In the genomic region with DNA sequence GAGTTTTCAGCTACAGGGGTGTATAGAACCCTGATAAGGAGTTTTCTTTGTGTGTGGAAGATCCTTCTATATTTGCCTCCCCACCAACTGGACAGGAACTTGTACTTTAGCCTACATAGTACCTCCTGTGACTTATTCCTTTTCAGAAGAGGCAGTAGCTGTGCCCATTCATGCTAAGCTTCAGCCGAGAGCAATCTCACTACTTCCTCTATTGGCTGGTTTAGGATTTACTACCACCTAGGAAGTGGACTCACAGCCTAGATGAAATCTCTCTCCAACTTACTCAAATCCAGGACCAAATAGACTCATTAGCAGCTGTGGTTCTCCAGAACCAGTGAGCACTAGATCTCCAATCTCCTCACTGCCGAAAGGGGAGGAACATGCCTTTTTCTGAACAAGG, we compare ENCODE assay signal across 14 cellular contexts. TPM values are rescaled to one million over a fixed set of nuclear protein-coding genes. Genes with fewer than 3 reads are reported as not detected.
DNase-seq lines count a peak whose midpoint lies in the region; ATAC-seq, FAIRE-seq and TF ChIP-seq lines count a peak whose summit lies in the region.
"Had no signal": no experiment of that assay in that cellular context is flagged by ENCODE, and none has a peak within 500 bp of the region (broad histone marks: within the 10 kb centered on the region; RNA-seq: fewer than 3 reads in every experiment).

No MANE protein-coding gene starts in this region.

- H3K27me3 ChIP-seq in HepG2 (ENCODE audit: control insufficient read depth in 1 of 2, insufficient read depth in 2 of 2, low read length in 2 of 2) (peaks cover 0 to 2% of the 10 kb centered on the region in 2 experiments; a peak in 1 of 5 replicates), right lobe of liver (no peaks in the 10 kb centered on the region), endodermal cell (ENCODE audit: control insufficient read depth, insufficient read depth, low read length, poor library complexity, severe bottlenecking) (no peaks in the 10 kb centered on the region), upper lobe of right lung (no peaks in the 10 kb centered on the region)

- no peak overlapping the region for H3K27ac ChIP-seq in HepG2 (ENCODE audit: extremely low read length, insufficient read depth, low read length)
- H3K27ac ChIP-seq in right lobe of liver = no peak overlapping the region
- H3K27ac ChIP-seq in endodermal cell (ENCODE audit: low read depth, low read length) = no peak overlapping the region
- no peak overlapping the region for H3K27ac ChIP-seq in upper lobe of right lung
- H3K27ac ChIP-seq: HL-60, SJCRH30 had no signal

- no peak for TF ChIP-seq RAD21 in HepG2 (CRISPR knock-in tag; IDR thresholded peaks at IDR 0.05)

- H3K4me1 ChIP-seq in HepG2 (ENCODE audit: insufficient read depth, low read length) (peaks cover 33% of the 10 kb centered on the region), right lobe of liver (peaks cover 0 to 8% (median 4%) of the 10 kb centered on the region in 4 donors), endodermal cell (ENCODE audit: control insufficient read depth, insufficient read depth, low read length) (no peaks in the 10 kb centered on the region), upper lobe of right lung (peaks cover 20% of the 10 kb centered on the region)

- CTCF ChIA-PET in HepG2 (lab: Yijun Ruan, JAX; ENCODE audit: low intra/inter-chr PET ratio, low total read pairs) = no interaction called here
- CTCF ChIA-PET in MCF 10A (lab: Yijun Ruan, JAX) = interaction anchor here (0.6 to 3.5 kb wide), 8 partner anchors 10 to 330 kb away, joined by 3 to 12 read pairs (median 4); partner anchors contain the start of gene ELL

- H3K4me1 Mint-ChIP-seq in endodermal cell (peaks cover 9% of the 10 kb centered on the region), MCF 10A (ENCODE audit: insufficient read depth, unreplicated experiment) (peaks cover 11% of the 10 kb centered on the region)

- TF ChIP-seq CTCF in HepG2 (CRISPR knock-in tag; IDR thresholded peaks at IDR 0.05) (peak; percentile 16; the same call in 1 of the 2 replicates), right lobe of liver (IDR thresholded peaks at IDR 0.05) (no peak), endodermal cell (conservative IDR thresholded peaks at IDR 0.05) (peak; percentile 19), upper lobe of right lung (IDR thresholded peaks at IDR 0.05) (no peak), MCF 10A (IDR thresholded peaks at IDR 0.05; ENCODE audit: unreplicated experiment) (no peak)

- no peak for DNase-seq in HepG2 (ENCODE audit: low spot score)
- DNase-seq in right lobe of liver = no peak
- peak; percentile 67 for DNase-seq in NOMO-1 treated with DMSO at 0.1 percent for 48 hours (lab: John Stamatoyannopoulos, UW; ENCODE audit: unreplicated experiment)
- no peak for DNase-seq in endodermal cell
- DNase-seq in upper lobe of right lung = no peak
- no peak for DNase-seq in MCF 10A (ENCODE audit: unreplicated experiment)
- DNase-seq: activated CD4-positive, alpha-beta T cell treated with anti-CD3 and anti-CD28 coated beads, Interleukin-2, amount 50 U/mL, for 1 hour; activated gamma-delta T cell; NCI-H1048; SJCRH30; stimulated activated CD4-positive, alpha-beta T cell treated with anti-CD3 and anti-CD28 coated beads, Interleukin-4, amount 100 ng/mL, for 1 hour had no signal

- H3K9me3 Mint-ChIP-seq in endodermal cell (no peaks in the 10 kb centered on the region), MCF 10A (ENCODE audit: unreplicated experiment) (no peaks in the 10 kb centered on the region)

- H3K27ac Mint-ChIP-seq in endodermal cell = no peak overlapping the region
- H3K27ac Mint-ChIP-seq in MCF 10A (ENCODE audit: low read depth, unreplicated experiment) = no peak overlapping the region

- POLR2A ChIA-PET in HepG2 (lab: Yijun Ruan, JAX) (interaction anchor here (1.1 to 1.9 kb wide), 2 partner anchors 15 to 68 kb away, joined by 3 to 10 read pairs; partner anchors contain the start of gene UBA52), MCF 10A (lab: Yijun Ruan, JAX) (interaction anchor here (0.6 to 1.8 kb wide), 3 partner anchors 14 to 99 kb away, joined by 3 to 8 read pairs (median 3); partner anchors contain the start of gene UBA52)

- TF ChIP-seq POLR2A in HepG2 (IDR thresholded peaks at IDR 0.05; ENCODE audit: insufficient read depth in 1 of 2, low read depth in 2 of 2, low read length in 2 of 2) (no peak), right lobe of liver (IDR thresholded peaks at IDR 0.05) (no peak)

- H3K4me3 Mint-ChIP-seq in endodermal cell (no peak overlapping the region), MCF 10A (ENCODE audit: unreplicated experiment) (no peak overlapping the region)

- no peaks in the 10 kb centered on the region for H4K20me1 ChIP-seq in HepG2 (ENCODE audit: insufficient read depth, low read length)

- H3K27me3 Mint-ChIP-seq in endodermal cell (ENCODE audit: insufficient read depth) (peaks cover 4% of the 10 kb centered on the region), MCF 10A (ENCODE audit: insufficient read depth, unreplicated experiment) (no peaks in the 10 kb centered on the region)

- H3K36me3 ChIP-seq in HepG2 (replicated peaks in 1 of 2; ENCODE audit: control insufficient read depth in 1 of 2, insufficient read depth in 2 of 2, low read length in 2 of 2) = no peaks in the 10 kb centered on the region
- H3K36me3 ChIP-seq in right lobe of liver = peaks cover 0 to 9% (median 2%) of the 10 kb centered on the region in 4 donors
- peaks cover 3% of the 10 kb centered on the region for H3K36me3 ChIP-seq in endodermal cell (ENCODE audit: control insufficient read depth, insufficient read depth, low read length)
- peaks cover 11% of the 10 kb centered on the region for H3K36me3 ChIP-seq in upper lobe of right lung
- H3K36me3 ChIP-seq: SJCRH30 had no signal

- no peaks in the 10 kb centered on the region for H3K9me3 ChIP-seq in HepG2 (ENCODE audit: low read length)
- no peaks in the 10 kb centered on the region for H3K9me3 ChIP-seq in right lobe of liver
- no peaks in the 10 kb centered on the region for H3K9me3 ChIP-seq in endodermal cell (ENCODE audit: control insufficient read depth, low read length)
- no peaks in the 10 kb centered on the region for H3K9me3 ChIP-seq in upper lobe of right lung
- H3K9me3 ChIP-seq: SJCRH30 had no signal

- no peak for FAIRE-seq in HepG2 (lab: Jason Lieb, UNC)

- H3K9ac ChIP-seq in HepG2 (ENCODE audit: insufficient read depth, low read depth, low read length) (no peak overlapping the region), endodermal cell (ENCODE audit: extremely low read depth, low read length, poor library complexity, severe bottlenecking) (no peak overlapping the region)

- TF ChIP-seq EP300 in HepG2 (IDR thresholded peaks at IDR 0.05; ENCODE audit: low read depth in 2 of 2, low read length in 2 of 2) (no peak), HepG2 (CRISPR knock-in tag; IDR thresholded peaks at IDR 0.05; ENCODE audit: borderline replicate concordance) (no peak)

- H3K4me3 ChIP-seq in HepG2 (replicated peaks in 1 of 3; ENCODE audit: insufficient read depth in 1 of 3, low read depth in 2 of 3, low read length in 3 of 3) (no peak overlapping the region), right lobe of liver (no peak overlapping the region), endodermal cell (ENCODE audit: low read length) (no peak overlapping the region), upper lobe of right lung (no peak overlapping the region)
- H3K4me3 ChIP-seq: SJCRH30 had no signal

- peaks cover 3% of the 10 kb centered on the region for H3K36me3 Mint-ChIP-seq in endodermal cell (ENCODE audit: low read depth)
- H3K36me3 Mint-ChIP-seq in MCF 10A (ENCODE audit: insufficient read depth, unreplicated experiment) = peaks cover 15% of the 10 kb centered on the region

- intact Hi-C loops in HepG2 (cut with micrococcal nuclease; ENCODE audit: unreplicated experiment) = no loop called here
- intact Hi-C loops in right lobe of liver (cut with DNase I) = no loop called here
- intact Hi-C loops in upper lobe of right lung (cut with DNase I) = no loop called here
- intact Hi-C loops in MCF 10A (cut with micrococcal nuclease) = loop anchor here (5.0 kb wide), 2 partner anchors 91 to 124 kb away; no protein-coding TSS in a partner anchor

- BruUV-seq in HepG2 (replicated peaks; lab: Mats Ljungman, UMichigan) (no TSS peak), MCF 10A (replicated peaks; lab: Mats Ljungman, UMichigan) (no TSS peak)

- no peaks in the 10 kb centered on the region for H3K79me2 ChIP-seq in HepG2 (ENCODE audit: insufficient read depth, low read length)

- no peak overlapping the region for H3K4me2 ChIP-seq in HepG2 (ENCODE audit: low read depth, low read length)

- ATAC-seq in HepG2 (no peak), right lobe of liver (no peak), upper lobe of right lung (peak; percentile 32), GM18519 (IDR thresholded peaks at IDR 0.05; ENCODE audit: low FRiP score, unreplicated experiment) (no peak), HG03159 (IDR thresholded peaks at IDR 0.05; ENCODE audit: unreplicated experiment) (no peak)

- WGBS in HepG2 (ENCODE audit: low lambda C conversion rate) = 53% methylated on average over 2 of the region's 2 CpGs
- 0% methylated on average over 1 of the region's 2 CpGs for WGBS in right lobe of liver (ENCODE audit: insufficient coverage, low coverage, low lambda C conversion rate, missing lambda C conversion rate)
- 92 to 100% methylated on average over 1 to 2 of the region's 2 CpGs for WGBS in endodermal cell (ENCODE audit: insufficient coverage in 1 of 2, insufficient read length in 1 of 2), 2 experiments

- in situ Hi-C loops in HepG2 (cut with HindIII; ENCODE audit: extremely low pct_ligation_motif_present, low pct_unique_long_range_greater_than_20kb) = no loop called here

- no peak overlapping the region for H2AFZ ChIP-seq in HepG2 (ENCODE audit: low read length)

RNA-seq across cellular contexts. Expression of gene REX1BD, which starts 2.3 kb away (rescaled TPM):
- total RNA-seq in HepG2 (2016; rRNA removed; fragmentation: Illumina TruSeq; extraction: Trizol) (20.7 and 25.4 TPM in 2 replicates), right lobe of liver (10 to 100 TPM; 30.4 to 71.7 (median 45.6) TPM), endodermal cell (10 to 100 TPM; 76.9 to 83.9 TPM), upper lobe of right lung (57.1 TPM), MCF 10A (2022) (29.6 and 49.3 TPM in 2 replicates)
- total RNA-seq in HepG2 (2016; cell fraction: cytosol; rRNA removed; fragmentation: Illumina TruSeq; extraction: Trizol; ENCODE audit: low read depth) = 16.9 and 18.9 TPM in 2 replicates
- total RNA-seq in HepG2 (2016; cell fraction: insoluble cytoplasmic fraction; rRNA removed; fragmentation: Illumina TruSeq; extraction: Trizol) = 21.8 and 27.1 TPM in 2 replicates
- 14.9 and 19.7 TPM in 2 replicates for total RNA-seq in HepG2 (2016; cell fraction: membrane; rRNA removed; fragmentation: Illumina TruSeq; extraction: Trizol)
- 11.7 and 15.7 TPM in 2 replicates for total RNA-seq in HepG2 (2016; cell fraction: nucleus; rRNA removed; fragmentation: Illumina TruSeq; extraction: Trizol)
- 7.5 and 7.6 TPM in 2 replicates for polyA plus RNA-seq in HepG2 (2011; rRNA removed)
- 10.8 and 16.3 TPM in 2 replicates for polyA plus RNA-seq in HepG2 (2011; cell fraction: cytosol; rRNA removed)
- polyA plus RNA-seq in HepG2 (2011; cell fraction: nucleus; rRNA removed) = 39.3 and 40.2 TPM in 2 replicates
- polyA plus RNA-seq in HepG2 (2012) = 8.3 and 10.1 TPM in 2 replicates
- polyA plus RNA-seq in HepG2 (2016; cell fraction: cytosol; fragmentation: Illumina TruSeq; extraction: Trizol; ENCODE audit: low read depth) = 9.6 and 12.0 TPM in 2 replicates
- 11.7 and 12.2 TPM in 2 replicates for polyA plus RNA-seq in HepG2 (2016; cell fraction: insoluble cytoplasmic fraction; fragmentation: Illumina TruSeq; extraction: Trizol; ENCODE audit: low read depth)
- 8.0 and 10.3 TPM in 2 replicates for polyA plus RNA-seq in HepG2 (2016; cell fraction: membrane; fragmentation: Illumina TruSeq; extraction: Trizol; ENCODE audit: low read depth)
- 19.7 and 20.4 TPM in 2 replicates for polyA plus RNA-seq in HepG2 (2016; cell fraction: nucleus; fragmentation: Illumina TruSeq; extraction: Trizol; ENCODE audit: insufficient read depth, low read depth)
- polyA minus RNA-seq in HepG2 (2011; rRNA and poly(A)+ RNA removed; ENCODE audit: low replicate concordance) = 2.0 and 4.9 TPM in 2 replicates
- polyA minus RNA-seq in HepG2 (2011; cell fraction: cytosol; rRNA and poly(A)+ RNA removed) = 2.6 and 2.7 TPM in 2 replicates
- 2.4 and 2.6 TPM in 2 replicates for polyA minus RNA-seq in HepG2 (2011; cell fraction: nucleus; rRNA and poly(A)+ RNA removed)
- 50.3 TPM for polyA plus RNA-seq in endodermal cell (2013, experiment 1 of 2)
- polyA plus RNA-seq in endodermal cell (2013, experiment 2 of 2) = 45.4 TPM

RNA-seq across cellular contexts. Expression of gene UBA52, which starts 14.7 kb away (rescaled TPM):
- total RNA-seq in HepG2 (2016; rRNA removed; fragmentation: Illumina TruSeq; extraction: Trizol) (959 and 1,184 TPM in 2 replicates), right lobe of liver (100 to 1,000 TPM; 256 to 470 (median 406) TPM), endodermal cell (1,000 to 10,000 TPM; 1,143 to 1,222 TPM), upper lobe of right lung (840 TPM), MCF 10A (2022) (1,330 and 1,392 TPM in 2 replicates)
- total RNA-seq in HepG2 (2016; cell fraction: cytosol; rRNA removed; fragmentation: Illumina TruSeq; extraction: Trizol; ENCODE audit: low read depth) = 1,298 and 1,315 TPM in 2 replicates
- 938 and 1,264 TPM in 2 replicates for total RNA-seq in HepG2 (2016; cell fraction: insoluble cytoplasmic fraction; rRNA removed; fragmentation: Illumina TruSeq; extraction: Trizol)
- 1,565 and 1,724 TPM in 2 replicates for total RNA-seq in HepG2 (2016; cell fraction: membrane; rRNA removed; fragmentation: Illumina TruSeq; extraction: Trizol)
- total RNA-seq in HepG2 (2016; cell fraction: nucleus; rRNA removed; fragmentation: Illumina TruSeq; extraction: Trizol) = 276 and 314 TPM in 2 replicates
- 1,655 and 1,782 TPM in 2 replicates for polyA plus RNA-seq in HepG2 (2011; rRNA removed)
- 2,000 and 3,037 TPM in 2 replicates for polyA plus RNA-seq in HepG2 (2011; cell fraction: cytosol; rRNA removed)
- 482 and 607 TPM in 2 replicates for polyA plus RNA-seq in HepG2 (2011; cell fraction: nucleus; rRNA removed)
- 1,641 and 1,658 TPM in 2 replicates for polyA plus RNA-seq in HepG2 (2012)
- polyA plus RNA-seq in HepG2 (2016; cell fraction: cytosol; fragmentation: Illumina TruSeq; extraction: Trizol; ENCODE audit: low read depth) = 1,864 and 1,905 TPM in 2 replicates
- polyA plus RNA-seq in HepG2 (2016; cell fraction: insoluble cytoplasmic fraction; fragmentation: Illumina TruSeq; extraction: Trizol; ENCODE audit: low read depth) = 1,524 and 1,536 TPM in 2 replicates
- polyA plus RNA-seq in HepG2 (2016; cell fraction: membrane; fragmentation: Illumina TruSeq; extraction: Trizol; ENCODE audit: low read depth) = 2,008 and 2,053 TPM in 2 replicates
- 658 and 675 TPM in 2 replicates for polyA plus RNA-seq in HepG2 (2016; cell fraction: nucleus; fragmentation: Illumina TruSeq; extraction: Trizol; ENCODE audit: insufficient read depth, low read depth)
- 1,990 and 2,943 TPM in 2 replicates for polyA minus RNA-seq in HepG2 (2011; rRNA and poly(A)+ RNA removed; ENCODE audit: low replicate concordance)
- polyA minus RNA-seq in HepG2 (2011; cell fraction: cytosol; rRNA and poly(A)+ RNA removed) = 420 and 430 TPM in 2 replicates
- 113 and 142 TPM in 2 replicates for polyA minus RNA-seq in HepG2 (2011; cell fraction: nucleus; rRNA and poly(A)+ RNA removed)
- 1,238 TPM for polyA plus RNA-seq in endodermal cell (2013, experiment 1 of 2)
- polyA plus RNA-seq in endodermal cell (2013, experiment 2 of 2) = 1,200 TPM

RNA-seq across cellular contexts. Expression of gene CRLF1, which starts 20.3 kb away (rescaled TPM):
- 105 and 217 TPM in 2 replicates for total RNA-seq in HepG2 (2016; rRNA removed; fragmentation: Illumina TruSeq; extraction: Trizol)
- total RNA-seq in HepG2 (2016; cell fraction: cytosol; rRNA removed; fragmentation: Illumina TruSeq; extraction: Trizol; ENCODE audit: low read depth) = 96.8 and 118 TPM in 2 replicates
- 97.5 and 221 TPM in 2 replicates for total RNA-seq in HepG2 (2016; cell fraction: insoluble cytoplasmic fraction; rRNA removed; fragmentation: Illumina TruSeq; extraction: Trizol)
- 191 and 193 TPM in 2 replicates for total RNA-seq in HepG2 (2016; cell fraction: membrane; rRNA removed; fragmentation: Illumina TruSeq; extraction: Trizol)
- total RNA-seq in HepG2 (2016; cell fraction: nucleus; rRNA removed; fragmentation: Illumina TruSeq; extraction: Trizol) = 219 and 265 TPM in 2 replicates
- 296 and 337 TPM in 2 replicates for polyA plus RNA-seq in HepG2 (2011; rRNA removed)
- polyA plus RNA-seq in HepG2 (2011; cell fraction: cytosol; rRNA removed) = 347 and 628 TPM in 2 replicates
- polyA plus RNA-seq in HepG2 (2011; cell fraction: nucleus; rRNA removed) = 244 and 327 TPM in 2 replicates
- 231 and 373 TPM in 2 replicates for polyA plus RNA-seq in HepG2 (2012)
- polyA plus RNA-seq in HepG2 (2016; cell fraction: cytosol; fragmentation: Illumina TruSeq; extraction: Trizol; ENCODE audit: low read depth) = 150 and 176 TPM in 2 replicates
- polyA plus RNA-seq in HepG2 (2016; cell fraction: insoluble cytoplasmic fraction; fragmentation: Illumina TruSeq; extraction: Trizol; ENCODE audit: low read depth) = 122 and 154 TPM in 2 replicates
- 207 and 208 TPM in 2 replicates for polyA plus RNA-seq in HepG2 (2016; cell fraction: membrane; fragmentation: Illumina TruSeq; extraction: Trizol; ENCODE audit: low read depth)
- 462 and 526 TPM in 2 replicates for polyA plus RNA-seq in HepG2 (2016; cell fraction: nucleus; fragmentation: Illumina TruSeq; extraction: Trizol; ENCODE audit: insufficient read depth, low read depth)
- 0.47 and 301 TPM in 2 replicates for polyA minus RNA-seq in HepG2 (2011; rRNA and poly(A)+ RNA removed; ENCODE audit: low replicate concordance)
- polyA minus RNA-seq in HepG2 (2011; cell fraction: cytosol; rRNA and poly(A)+ RNA removed) = 303 and 346 TPM in 2 replicates
- polyA minus RNA-seq in HepG2 (2011; cell fraction: nucleus; rRNA and poly(A)+ RNA removed) = 45.4 and 52.2 TPM in 2 replicates
- total RNA-seq in right lobe of liver = 1 to 10 TPM in 2 of 6 experiments, under 1 TPM in 1, not detected in 3; 0.27 to 2.9 (median 1.2) TPM
- total RNA-seq in endodermal cell = 10 to 100 TPM; 10.4 to 10.5 TPM
- 9.9 TPM for polyA plus RNA-seq in endodermal cell (2013, experiment 1 of 2)
- polyA plus RNA-seq in endodermal cell (2013, experiment 2 of 2) = 11.0 TPM
- 23.4 TPM for total RNA-seq in upper lobe of right lung
- total RNA-seq in MCF 10A (2022) = 4.3 and 4.8 TPM in 2 replicates

RNA-seq across cellular contexts. Expression of gene TMEM59L, which starts 26.4 kb away (rescaled TPM):
- total RNA-seq in HepG2 (2016; rRNA removed; fragmentation: Illumina TruSeq; extraction: Trizol) (0.69 and 0.97 TPM in 2 replicates), right lobe of liver (under 1 TPM in 2 of 6 experiments, not detected in 4; 0.31 to 0.43 TPM), endodermal cell (1 to 10 TPM; 5.0 to 7.2 TPM), upper lobe of right lung (2.2 TPM), MCF 10A (2022) (0.33 and 0.64 TPM in 2 replicates)
- 0.61 and 0.88 TPM in 2 replicates for total RNA-seq in HepG2 (2016; cell fraction: cytosol; rRNA removed; fragmentation: Illumina TruSeq; extraction: Trizol; ENCODE audit: low read depth)
- 0.77 and 1.4 TPM in 2 replicates for total RNA-seq in HepG2 (2016; cell fraction: insoluble cytoplasmic fraction; rRNA removed; fragmentation: Illumina TruSeq; extraction: Trizol)
- 0.49 and 0.65 TPM in 2 replicates for total RNA-seq in HepG2 (2016; cell fraction: membrane; rRNA removed; fragmentation: Illumina TruSeq; extraction: Trizol)
- total RNA-seq in HepG2 (2016; cell fraction: nucleus; rRNA removed; fragmentation: Illumina TruSeq; extraction: Trizol) = 2.3 and 2.7 TPM in 2 replicates
- polyA plus RNA-seq in HepG2 (2011; rRNA removed) = 5.5 and 7.2 TPM in 2 replicates
- 4.1 and 4.6 TPM in 2 replicates for polyA plus RNA-seq in HepG2 (2011; cell fraction: cytosol; rRNA removed)
- polyA plus RNA-seq in HepG2 (2011; cell fraction: nucleus; rRNA removed) = 71.3 and 86.8 TPM in 2 replicates
- 8.3 and 22.3 TPM in 2 replicates for polyA plus RNA-seq in HepG2 (2012)
- polyA plus RNA-seq in HepG2 (2016; cell fraction: cytosol; fragmentation: Illumina TruSeq; extraction: Trizol; ENCODE audit: low read depth) = 1.0 and 2.0 TPM in 2 replicates
- 1.7 and 1.9 TPM in 2 replicates for polyA plus RNA-seq in HepG2 (2016; cell fraction: insoluble cytoplasmic fraction; fragmentation: Illumina TruSeq; extraction: Trizol; ENCODE audit: low read depth)
- polyA plus RNA-seq in HepG2 (2016; cell fraction: membrane; fragmentation: Illumina TruSeq; extraction: Trizol; ENCODE audit: low read depth) = 1.6 TPM in 2 replicates
- 12.3 and 16.0 TPM in 2 replicates for polyA plus RNA-seq in HepG2 (2016; cell fraction: nucleus; fragmentation: Illumina TruSeq; extraction: Trizol; ENCODE audit: insufficient read depth, low read depth)
- polyA minus RNA-seq in HepG2 (2011; rRNA and poly(A)+ RNA removed; ENCODE audit: low replicate concordance) = 0.35 and 3.9 TPM in 2 replicates
- polyA minus RNA-seq in HepG2 (2011; cell fraction: cytosol; rRNA and poly(A)+ RNA removed) = 1.4 and 4.3 TPM in 2 replicates
- 5.0 and 5.5 TPM in 2 replicates for polyA minus RNA-seq in HepG2 (2011; cell fraction: nucleus; rRNA and poly(A)+ RNA removed)
- 14.1 TPM for polyA plus RNA-seq in endodermal cell (2013, experiment 1 of 2)
- 12.5 TPM for polyA plus RNA-seq in endodermal cell (2013, experiment 2 of 2)
- total RNA-seq: SJCRH30 had no signal

RNA-seq across cellular contexts. Expression of gene KXD1, which starts 28.6 kb away (rescaled TPM):
- total RNA-seq in HepG2 (2016; rRNA removed; fragmentation: Illumina TruSeq; extraction: Trizol) = 44.6 and 53.1 TPM in 2 replicates
- 49.9 and 63.5 TPM in 2 replicates for total RNA-seq in HepG2 (2016; cell fraction: cytosol; rRNA removed; fragmentation: Illumina TruSeq; extraction: Trizol; ENCODE audit: low read depth)
- total RNA-seq in HepG2 (2016; cell fraction: insoluble cytoplasmic fraction; rRNA removed; fragmentation: Illumina TruSeq; extraction: Trizol) = 46.0 and 46.4 TPM in 2 replicates
- total RNA-seq in HepG2 (2016; cell fraction: membrane; rRNA removed; fragmentation: Illumina TruSeq; extraction: Trizol) = 90.1 and 104 TPM in 2 replicates
- total RNA-seq in HepG2 (2016; cell fraction: nucleus; rRNA removed; fragmentation: Illumina TruSeq; extraction: Trizol) = 20.4 and 21.0 TPM in 2 replicates
- 143 and 160 TPM in 2 replicates for polyA plus RNA-seq in HepG2 (2011; rRNA removed)
- 112 and 130 TPM in 2 replicates for polyA plus RNA-seq in HepG2 (2011; cell fraction: cytosol; rRNA removed)
- polyA plus RNA-seq in HepG2 (2011; cell fraction: nucleus; rRNA removed) = 122 and 125 TPM in 2 replicates
- polyA plus RNA-seq in HepG2 (2012) = 61.5 and 85.8 TPM in 2 replicates
- 72.0 and 99.5 TPM in 2 replicates for polyA plus RNA-seq in HepG2 (2016; cell fraction: cytosol; fragmentation: Illumina TruSeq; extraction: Trizol; ENCODE audit: low read depth)
- polyA plus RNA-seq in HepG2 (2016; cell fraction: insoluble cytoplasmic fraction; fragmentation: Illumina TruSeq; extraction: Trizol; ENCODE audit: low read depth) = 68.6 and 76.3 TPM in 2 replicates
- polyA plus RNA-seq in HepG2 (2016; cell fraction: membrane; fragmentation: Illumina TruSeq; extraction: Trizol; ENCODE audit: low read depth) = 121 and 126 TPM in 2 replicates
- 62.9 and 64.5 TPM in 2 replicates for polyA plus RNA-seq in HepG2 (2016; cell fraction: nucleus; fragmentation: Illumina TruSeq; extraction: Trizol; ENCODE audit: insufficient read depth, low read depth)
- 73.9 and 103 TPM in 2 replicates for polyA minus RNA-seq in HepG2 (2011; rRNA and poly(A)+ RNA removed; ENCODE audit: low replicate concordance)
- 43.1 and 52.2 TPM in 2 replicates for polyA minus RNA-seq in HepG2 (2011; cell fraction: cytosol; rRNA and poly(A)+ RNA removed)
- 20.0 and 23.6 TPM in 2 replicates for polyA minus RNA-seq in HepG2 (2011; cell fraction: nucleus; rRNA and poly(A)+ RNA removed)
- total RNA-seq in right lobe of liver = 10 to 100 TPM; 30.2 to 93.0 (median 36.1) TPM
- 100 to 1,000 TPM; 108 to 115 TPM for total RNA-seq in endodermal cell
- 131 TPM for polyA plus RNA-seq in endodermal cell (2013, experiment 1 of 2)
- polyA plus RNA-seq in endodermal cell (2013, experiment 2 of 2) = 120 TPM
- total RNA-seq in upper lobe of right lung = 68.3 TPM
- 120 and 126 TPM in 2 replicates for total RNA-seq in MCF 10A (2022)

Comparison
In these comparisons a context has a peak if more than half of its experiments do, and no peak if none do; other contexts are left out.
1. CTCF ChIP-seq: peak in HepG2 (single experiment) and endodermal cell (single experiment); none in right lobe of liver (0 of 4), upper lobe of right lung (single experiment) and MCF 10A (single experiment).